In genomic region chr11:71336176-71336995, GRCh38 we compare ENCODE assay signal across 13 cellular contexts.
"Had no signal": no experiment of that assay in that cellular context is flagged by ENCODE, and none has a peak within 500 bp of the region (broad histone marks: within the 10 kb centered on the region; RNA-seq: fewer than 3 reads in every experiment).

No MANE protein-coding gene starts in this region.

- H3K27ac ChIP-seq: breast epithelium, esophagus muscularis mucosa, foreskin keratinocyte, heart left ventricle, tibial nerve had no signal

- DNase-seq: activated CD4-positive, alpha-beta T cell treated with anti-CD3 and anti-CD28 coated beads, Interleukin-2, amount 50 U/mL, for 48 hours; activated gamma-delta T cell treated with Interleukin-2 at 50 U/mL for 16 hours; activated T-cell treated with anti-CD3 and anti-CD28 coated beads, Interleukin-2, amount 50 U/mL, for 4 hours; foreskin keratinocyte; heart left ventricle; left ventricle myocardium superior; mesenchymal stem cell had no signal

- H3K9me3 ChIP-seq: breast epithelium had no signal

- H3K27me3 ChIP-seq: breast epithelium, foreskin keratinocyte, tibial nerve had no signal

- ATAC-seq: activated CD4-positive, CD25-positive, alpha-beta regulatory T cell treated with anti-CD3 and anti-CD28 coated beads, Interleukin-2, amount 50 U/mL, for 24 hours; activated T-cell treated with anti-CD3 and anti-CD28 coated beads, Interleukin-2, amount 50 U/mL, for 4 hours; foreskin keratinocyte; left ventricle myocardium superior; stimulated activated memory B cell treated with anti-CD40 and anti-IgM and Interleukin-4, amounts not matched to agents 10 μg/mL and 1 μg/mL and 100 μg/mL, for 72 hours had no signal

- H3K4me3 ChIP-seq: breast epithelium, esophagus muscularis mucosa, heart left ventricle, smooth muscle cell, tibial nerve had no signal

- H3K36me3 ChIP-seq: breast epithelium, esophagus muscularis mucosa, heart left ventricle, tibial nerve had no signal

- H3K4me1 ChIP-seq: breast epithelium, foreskin keratinocyte, heart left ventricle had no signal

- H3K4me2 ChIP-seq: smooth muscle cell had no signal
